Comparison of ENCODE assay signal across 8 cellular contexts in the genomic region with DNA sequence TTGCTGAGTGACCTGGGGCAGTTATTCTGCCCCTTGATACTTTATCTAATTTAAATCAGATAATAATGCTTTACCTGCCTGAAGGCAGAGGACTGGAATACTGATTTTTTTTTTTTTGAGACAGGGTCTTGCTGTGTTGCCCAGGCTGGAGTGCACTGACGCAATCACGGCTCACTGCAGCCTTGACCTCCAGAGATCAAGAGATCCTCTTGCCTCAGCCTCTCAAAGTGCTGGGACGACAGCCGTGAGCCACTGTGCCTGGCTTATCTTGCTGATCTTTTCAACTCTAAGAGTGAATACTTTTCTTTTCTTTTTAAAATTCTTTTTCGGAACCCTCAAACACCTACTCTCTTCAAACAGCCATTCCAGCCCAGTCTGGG. TPM values are rescaled to one million over a fixed set of nuclear protein-coding genes. Genes with fewer than 3 reads are reported as not detected.
DNase-seq lines count a peak whose midpoint lies in the region; ATAC-seq and TF ChIP-seq lines count a peak whose summit lies in the region.

No MANE protein-coding gene starts in this region.

- TF ChIP-seq EP300 in esophagus muscularis mucosa (IDR thresholded peaks at IDR 0.05) = no peak

- H3K4me2 ChIP-seq in DOHH2 (ENCODE audit: low read length) = peak overlapping the region; percentile 68

- H3K27me3 ChIP-seq in DOHH2 (ENCODE audit: control insufficient read depth, low read length) (peaks cover 65% of the 10 kb centered on the region), SJCRH30 (no peaks in the 10 kb centered on the region), esophagus muscularis mucosa (peaks cover 0 to 54% (median 8%) of the 10 kb centered on the region in 4 donors), rectal smooth muscle tissue (ENCODE audit: control insufficient read depth, insufficient read depth, low read length) (peaks cover 5% of the 10 kb centered on the region)

- TF ChIP-seq CTCF in DOHH2 (IDR thresholded peaks at IDR 0.05; ENCODE audit: low read depth, low read length, poor library complexity, severe bottlenecking) (no peak), esophagus muscularis mucosa (IDR thresholded peaks at IDR 0.05) (no peak), GM20000 (IDR thresholded peaks at IDR 0.05; ENCODE audit: extremely low read depth, missing control alignments) (no peak)

- ATAC-seq in GM18517 (IDR thresholded peaks at IDR 0.05; ENCODE audit: unreplicated experiment) = no peak

- no peaks in the 10 kb centered on the region for H3K36me3 ChIP-seq in DOHH2 (ENCODE audit: control insufficient read depth, low read length)
- no peaks in the 10 kb centered on the region; the same call in 1 of the 2 replicates for H3K36me3 ChIP-seq in SJCRH30
- H3K36me3 ChIP-seq in esophagus muscularis mucosa = no peaks in the 10 kb centered on the region
- H3K36me3 ChIP-seq in rectal smooth muscle tissue (ENCODE audit: control insufficient read depth, insufficient read depth, low read length) = no peaks in the 10 kb centered on the region

- DNase-seq in SJCRH30 (no peak), esophagus muscularis mucosa (ENCODE audit: extremely low spot score) (no peak), GM20000 (ENCODE audit: low spot score) (no peak), pons (ENCODE audit: low spot score) (no peak), SIG-M5 treated with dmso at 0.1 percent for 504 hours (lab: John Stamatoyannopoulos, UW; ENCODE audit: unreplicated experiment) (no peak)

- no peaks in the 10 kb centered on the region for H3K9me2 ChIP-seq in DOHH2 (replicated peaks; ENCODE audit: control insufficient read depth, low read length)

- intact Hi-C loops in esophagus muscularis mucosa (cut with DNase I) = loop anchor here (5.0 kb wide), 1 partner anchor 88 kb away; no protein-coding TSS in a partner anchor

- H3F3A ChIP-seq in DOHH2 (ENCODE audit: control insufficient read depth, insufficient read depth) = no peaks in the 10 kb centered on the region

- no peaks in the 10 kb centered on the region for H3K79me2 ChIP-seq in DOHH2 (ENCODE audit: control insufficient read depth, low read length)

- H3K4me3 ChIP-seq in DOHH2 (ENCODE audit: low read length) = peak overlapping the region; percentile 65; the same call in 1 of the 2 replicates
- H3K4me3 ChIP-seq in SJCRH30 = peak overlapping the region; percentile 78
- H3K4me3 ChIP-seq in esophagus muscularis mucosa = peak overlapping the region; percentile 59 to 71 (median 62)
- H3K4me3 ChIP-seq in rectal smooth muscle tissue (ENCODE audit: low read length) = peak overlapping the region; percentile 75

- 68% methylated on average over 5 of the region's 5 CpGs for WGBS in esophagus muscularis mucosa

- no peak overlapping the region for H3K27ac ChIP-seq in DOHH2 (ENCODE audit: low read depth, low read length)
- H3K27ac ChIP-seq in SJCRH30 = no peak overlapping the region
- no peak overlapping the region for H3K27ac ChIP-seq in esophagus muscularis mucosa (replicated peaks in 1 of 4)
- H3K27ac ChIP-seq in rectal smooth muscle tissue (ENCODE audit: low read depth, low read length) = no peak overlapping the region

- TF ChIP-seq POLR2A in esophagus muscularis mucosa (IDR thresholded peaks at IDR 0.05; ENCODE audit: low read depth) = no peak

- H4K20me1 ChIP-seq in DOHH2 (ENCODE audit: control insufficient read depth, insufficient read depth, low read depth, low read length) = 0 out of 2 replicates have a peak, but pooled peaks cover 3% of the 10 kb centered on the region

- H3K4me1 ChIP-seq in DOHH2 (ENCODE audit: control insufficient read depth, low read length) (peaks cover 11% of the 10 kb centered on the region; the same call in 1 of the 2 replicates), SJCRH30 (peaks cover 20% of the 10 kb centered on the region), esophagus muscularis mucosa (peaks cover 9 to 21% (median 21%) of the 10 kb centered on the region in 4 donors), rectal smooth muscle tissue (ENCODE audit: control insufficient read depth, insufficient read depth, low read length) (peaks cover 5% of the 10 kb centered on the region)

- H3K9ac ChIP-seq in rectal smooth muscle tissue (ENCODE audit: low read length) = no peak overlapping the region

- H3K9me3 ChIP-seq in DOHH2 (ENCODE audit: control insufficient read depth, insufficient read depth, low read length) (no peaks in the 10 kb centered on the region), SJCRH30 (replicated peaks) (no peaks in the 10 kb centered on the region), esophagus muscularis mucosa (no peaks in the 10 kb centered on the region)

RNA-seq across cellular contexts. Expression of a gene that starts 0.7 kb away (rescaled TPM):
- 29.5 and 33.0 TPM in 2 replicates for total RNA-seq in SJCRH30 (2014; rRNA removed; shearing (Covaris generic))
- under 1 TPM; under 0.01 to 0.80 (median 0.36) TPM for total RNA-seq in esophagus muscularis mucosa

RNA-seq across cellular contexts. Expression of a gene that starts 57.6 kb away (rescaled TPM):
- 40.2 and 43.7 TPM in 2 replicates for total RNA-seq in SJCRH30 (2014; rRNA removed; shearing (Covaris generic))
- 1 to 10 TPM; 3.8 to 7.1 (median 5.0) TPM for total RNA-seq in esophagus muscularis mucosa

Comparison
In these comparisons a context has a peak if more than half of its experiments do, and no peak if none do; other contexts are left out.
1. RNA of a gene that starts 0.7 kb away (total RNA-seq): 29.5 to 33.0 TPM in SJCRH30; under 0.01 to 0.80 TPM in esophagus muscularis mucosa; every median in the first group is over 10 times any median in the second.
2. Peak in every context shown above with its lines, with median percentiles within 50 percentile points of each other: H3K4me3 ChIP-seq.